Comparison of ENCODE assay signal across 1 cellular context in genomic region chr2:42978175-42978886, GRCh38.
TF ChIP-seq lines count a peak whose summit lies in the region.

No MANE protein-coding gene starts in this region.

TF ChIP-seq in HepG2, 621 proteins besides CTCF, POLR2A, EP300 and RAD21 (continued from another document and continues in another):
- 0 out of 2 replicates have a peak, but pooled peaks have one; percentile 75 for TF ChIP-seq ZNF468 (CRISPR knock-in tag; IDR thresholded peaks at IDR 0.05)
- no peak for TF ChIP-seq GMEB2 (CRISPR knock-in tag; IDR thresholded peaks at IDR 0.05; ENCODE audit: low read depth)
- TF ChIP-seq ELK4 (CRISPR knock-in tag; IDR thresholded peaks at IDR 0.05; ENCODE audit: borderline replicate concordance) = no peak
- peak; percentile 99 for TF ChIP-seq ZNF687 (CRISPR knock-in tag; IDR thresholded peaks at IDR 0.05)
- TF ChIP-seq MYNN (CRISPR knock-in tag; IDR thresholded peaks at IDR 0.05; ENCODE audit: low read depth) = no peak; the same call in 1 of the 2 replicates
- 0 out of 2 replicates have a peak, but pooled peaks have one; percentile 65 for TF ChIP-seq REXO4 (CRISPR knock-in tag; IDR thresholded peaks at IDR 0.05; ENCODE audit: borderline replicate concordance)
- TF ChIP-seq MLLT10 (CRISPR knock-in tag; IDR thresholded peaks at IDR 0.05) = no peak
- TF ChIP-seq ZBTB26 (CRISPR knock-in tag; IDR thresholded peaks at IDR 0.05; ENCODE audit: borderline replicate concordance) = peak; percentile 81
- peak; percentile 76 for TF ChIP-seq PHF8 (CRISPR knock-in tag; IDR thresholded peaks at IDR 0.05)
- no peak for TF ChIP-seq KLF9 (CRISPR knock-in tag; IDR thresholded peaks at IDR 0.05; ENCODE audit: low read depth)
- no peak for TF ChIP-seq PRMT3 (CRISPR knock-in tag; IDR thresholded peaks at IDR 0.05; ENCODE audit: borderline replicate concordance, low read depth)
- TF ChIP-seq MEF2D (CRISPR knock-in tag; IDR thresholded peaks at IDR 0.05) = peak; percentile 94
- TF ChIP-seq ZC3H4 (CRISPR knock-in tag; IDR thresholded peaks at IDR 0.05; ENCODE audit: borderline replicate concordance) = no peak
- TF ChIP-seq SMAD1 (CRISPR knock-in tag; IDR thresholded peaks at IDR 0.05; ENCODE audit: borderline replicate concordance, low read depth) = no peak
- TF ChIP-seq ZKSCAN1 (IDR thresholded peaks at IDR 0.05; ENCODE audit: low read length) = no peak
- TF ChIP-seq ZNF318 (CRISPR knock-in tag; IDR thresholded peaks at IDR 0.05) = peak; percentile 87
- TF ChIP-seq HNRNPK (IDR thresholded peaks at IDR 0.05; ENCODE audit: low read depth, low read length, poor library complexity, severe bottlenecking) = no peak
- TF ChIP-seq ZNF891 (CRISPR knock-in tag; IDR thresholded peaks at IDR 0.05) = peak; percentile 70; the same call in 1 of the 2 replicates
- peak; percentile 97 for TF ChIP-seq SPEN (CRISPR knock-in tag; IDR thresholded peaks at IDR 0.05; ENCODE audit: low read depth)
- no peak for TF ChIP-seq ZNF44 (CRISPR knock-in tag; IDR thresholded peaks at IDR 0.05)
- TF ChIP-seq ZNF205 (CRISPR knock-in tag; IDR thresholded peaks at IDR 0.05) = peak; percentile 71; the same call in 1 of the 2 replicates
- TF ChIP-seq DR1 (CRISPR knock-in tag; IDR thresholded peaks at IDR 0.05) = peak; percentile 94
- peak; percentile 64; the same call in 1 of the 2 replicates for TF ChIP-seq MXD1 (CRISPR knock-in tag; IDR thresholded peaks at IDR 0.05)
- peak; percentile 95 for TF ChIP-seq ZBTB46 (CRISPR knock-in tag; IDR thresholded peaks at IDR 0.05; ENCODE audit: borderline replicate concordance)
- TF ChIP-seq JUNB (CRISPR knock-in tag; IDR thresholded peaks at IDR 0.05; ENCODE audit: borderline replicate concordance) = no peak; the same call in 1 of the 2 replicates
- TF ChIP-seq ZNF549 (CRISPR knock-in tag; IDR thresholded peaks at IDR 0.05) = no peak; the same call in 1 of the 2 replicates
- TF ChIP-seq SP2 (CRISPR knock-in tag; IDR thresholded peaks at IDR 0.05) = no peak
- no peak; the same call in 1 of the 2 replicates for TF ChIP-seq ZNF12 (CRISPR knock-in tag; IDR thresholded peaks at IDR 0.05)
- peak; percentile 97 for TF ChIP-seq ZNF792 (CRISPR knock-in tag; IDR thresholded peaks at IDR 0.05)
- TF ChIP-seq ZNF776 (CRISPR knock-in tag; IDR thresholded peaks at IDR 0.05) = no peak
- TF ChIP-seq ZFP1 (CRISPR knock-in tag; IDR thresholded peaks at IDR 0.05) = peak; percentile 62
- 0 out of 2 replicates have a peak, but pooled peaks have one; percentile 84 for TF ChIP-seq ZNF253 (CRISPR knock-in tag; IDR thresholded peaks at IDR 0.05; ENCODE audit: borderline replicate concordance)
- peak; percentile 59 to 87; a peak in 3 of 4 replicates for TF ChIP-seq HMGXB4 (CRISPR knock-in tag; IDR thresholded peaks at IDR 0.05; ENCODE audit: borderline replicate concordance in 1 of 2, low read depth in 1 of 2)
- peak; percentile 79 for TF ChIP-seq KLF6 (CRISPR knock-in tag; IDR thresholded peaks at IDR 0.05)
- peak; percentile 78 for TF ChIP-seq SKI (IDR thresholded peaks at IDR 0.05; ENCODE audit: partially characterized antibody)
- TF ChIP-seq GATAD2A (CRISPR knock-in tag; IDR thresholded peaks at IDR 0.05) = peak; percentile 99
- peak; percentile 52; the same call in 1 of the 2 replicates for TF ChIP-seq ARID3A (IDR thresholded peaks at IDR 0.05; ENCODE audit: low read depth, low read length)
